4 cellular contexts compared by ENCODE assay signal in the genomic region with DNA sequence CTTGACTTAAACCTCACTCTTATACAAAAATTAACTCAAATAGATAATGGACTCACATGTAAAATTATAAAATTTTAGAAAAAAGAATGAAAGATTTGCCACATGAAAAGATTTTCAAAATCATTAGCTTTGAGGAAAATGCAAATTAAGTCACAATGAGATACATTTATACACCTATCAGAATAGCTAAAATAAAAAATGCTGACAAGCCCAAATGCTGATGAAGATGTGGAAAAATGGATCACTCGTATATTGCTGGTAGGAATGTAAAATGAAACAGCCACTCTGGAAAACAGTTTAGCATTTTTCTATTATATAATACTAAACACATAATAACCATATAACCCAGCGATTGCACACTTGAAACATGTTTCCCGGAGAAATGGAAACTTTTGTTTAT.
TF ChIP-seq lines count a peak whose summit lies in the region.

No MANE protein-coding gene starts in this region.

TF ChIP-seq in HepG2, 621 proteins besides CTCF, POLR2A, EP300 and RAD21:
- no peak for TF ChIP-seq ZNF383 (CRISPR knock-in tag; IDR thresholded peaks at IDR 0.05; ENCODE audit: borderline replicate concordance)
- peak; percentile 59 to 85; a peak in 3 of 4 replicates for TF ChIP-seq MAFK (conservative IDR thresholded peaks at IDR 0.05 in 1 of 2, IDR thresholded peaks at IDR 0.05 in 1 of 2; ENCODE audit: low read length in 2 of 2)
- TF ChIP-seq NR0B2 (CRISPR knock-in tag; IDR thresholded peaks at IDR 0.05): no peak
- peak; percentile 77; the same call in 1 of the 2 replicates for TF ChIP-seq MAFF (IDR thresholded peaks at IDR 0.05; ENCODE audit: low read depth, low read length)

TF ChIP-seq in A549, 52 proteins besides CTCF, POLR2A, EP300 and RAD21:
- TF ChIP-seq ZSCAN20 (CRISPR knock-in tag; IDR thresholded peaks at IDR 0.05) (no peak), HOXA7 (CRISPR knock-in tag; IDR thresholded peaks at IDR 0.05) (no peak), REST (IDR thresholded peaks at IDR 0.05) (no peak), JUNB (IDR thresholded peaks at IDR 0.05) (no peak), MAFK (IDR thresholded peaks at IDR 0.05; ENCODE audit: partially characterized antibody) (peak; percentile 49)

TF ChIP-seq in IMR-90, 13 proteins besides CTCF, POLR2A, EP300 and RAD21:
- TF ChIP-seq FOS (IDR thresholded peaks at IDR 0.05; ENCODE audit: low read depth, low read length) (no peak), MAFK (IDR thresholded peaks at IDR 0.05; ENCODE audit: low read depth, low read length) (peak; percentile 86)

TF ChIP-seq in K562, 482 proteins besides CTCF, POLR2A, EP300 and RAD21:
- no peak for TF ChIP-seq MTF1 (CRISPR knock-in tag; IDR thresholded peaks at IDR 0.05; ENCODE audit: borderline replicate concordance)
- no peak for TF ChIP-seq ZNF589 (CRISPR knock-in tag; IDR thresholded peaks at IDR 0.05; ENCODE audit: low read depth)
- no peak for TF ChIP-seq ZNF431 (CRISPR knock-in tag; IDR thresholded peaks at IDR 0.05)
- TF ChIP-seq MAFK (IDR thresholded peaks at IDR 0.05; ENCODE audit: low read length): peak; percentile 44
- no peak for TF ChIP-seq KDM4B (IDR thresholded peaks at IDR 0.05; ENCODE audit: borderline replicate concordance in 2 of 2, low read depth in 1 of 2)
- TF ChIP-seq KLF16 (IDR thresholded peaks at IDR 0.05): no peak
- TF ChIP-seq MAFF (IDR thresholded peaks at IDR 0.05; ENCODE audit: low read length): 0 out of 2 replicates have a peak, but pooled peaks have one; percentile 12
- no peak for TF ChIP-seq ZNF561 (CRISPR knock-in tag; conservative IDR thresholded peaks at IDR 0.05)
- TF ChIP-seq ZNF232 (CRISPR knock-in tag; IDR thresholded peaks at IDR 0.05): no peak
- no peak for TF ChIP-seq SMAD3 (CRISPR knock-in tag; conservative IDR thresholded peaks at IDR 0.05)
- no peak for TF ChIP-seq TRIM24 (IDR thresholded peaks at IDR 0.05)
- no peak for TF ChIP-seq ZNF165 (CRISPR knock-in tag; IDR thresholded peaks at IDR 0.05; ENCODE audit: borderline replicate concordance)
- peak; percentile 62 for TF ChIP-seq ZNF316 (IDR thresholded peaks at IDR 0.05)
- no peak for TF ChIP-seq NFATC3 (IDR thresholded peaks at IDR 0.05)
- no peak for TF ChIP-seq IFI16 (CRISPR knock-in tag; IDR thresholded peaks at IDR 0.05)
- TF ChIP-seq BDP1 (IDR thresholded peaks at IDR 0.05; ENCODE audit: insufficient read depth, insufficient read length): no peak
- no peak for TF ChIP-seq ZBTB26 (CRISPR knock-in tag; IDR thresholded peaks at IDR 0.05)
- TF ChIP-seq ZMIZ1 (IDR thresholded peaks at IDR 0.05; ENCODE audit: low read depth in 2 of 2, low read length in 2 of 2): no peak
- no peak for TF ChIP-seq ZNF764 (CRISPR knock-in tag; IDR thresholded peaks at IDR 0.05; ENCODE audit: low read depth)
- no peak for TF ChIP-seq ZNF239 (CRISPR knock-in tag; IDR thresholded peaks at IDR 0.05)
- no peak for TF ChIP-seq ZNF197 (CRISPR knock-in tag; IDR thresholded peaks at IDR 0.05; ENCODE audit: low read depth)
- TF ChIP-seq, protein P1, sequence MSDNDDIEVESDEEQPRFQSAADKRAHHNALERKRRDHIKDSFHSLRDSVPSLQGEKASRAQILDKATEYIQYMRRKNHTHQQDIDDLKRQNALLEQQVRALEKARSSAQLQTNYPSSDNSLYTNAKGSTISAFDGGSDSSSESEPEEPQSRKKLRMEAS (CRISPR knock-in tag; IDR thresholded peaks at IDR 0.05): no peak
- TF ChIP-seq C11orf30 (IDR thresholded peaks at IDR 0.05; ENCODE audit: low read depth): peak; percentile 22; the same call in 1 of the 2 replicates
- TF ChIP-seq TCF7 (IDR thresholded peaks at IDR 0.05; ENCODE audit: borderline replicate concordance): no peak
- TF ChIP-seq, protein P2, sequence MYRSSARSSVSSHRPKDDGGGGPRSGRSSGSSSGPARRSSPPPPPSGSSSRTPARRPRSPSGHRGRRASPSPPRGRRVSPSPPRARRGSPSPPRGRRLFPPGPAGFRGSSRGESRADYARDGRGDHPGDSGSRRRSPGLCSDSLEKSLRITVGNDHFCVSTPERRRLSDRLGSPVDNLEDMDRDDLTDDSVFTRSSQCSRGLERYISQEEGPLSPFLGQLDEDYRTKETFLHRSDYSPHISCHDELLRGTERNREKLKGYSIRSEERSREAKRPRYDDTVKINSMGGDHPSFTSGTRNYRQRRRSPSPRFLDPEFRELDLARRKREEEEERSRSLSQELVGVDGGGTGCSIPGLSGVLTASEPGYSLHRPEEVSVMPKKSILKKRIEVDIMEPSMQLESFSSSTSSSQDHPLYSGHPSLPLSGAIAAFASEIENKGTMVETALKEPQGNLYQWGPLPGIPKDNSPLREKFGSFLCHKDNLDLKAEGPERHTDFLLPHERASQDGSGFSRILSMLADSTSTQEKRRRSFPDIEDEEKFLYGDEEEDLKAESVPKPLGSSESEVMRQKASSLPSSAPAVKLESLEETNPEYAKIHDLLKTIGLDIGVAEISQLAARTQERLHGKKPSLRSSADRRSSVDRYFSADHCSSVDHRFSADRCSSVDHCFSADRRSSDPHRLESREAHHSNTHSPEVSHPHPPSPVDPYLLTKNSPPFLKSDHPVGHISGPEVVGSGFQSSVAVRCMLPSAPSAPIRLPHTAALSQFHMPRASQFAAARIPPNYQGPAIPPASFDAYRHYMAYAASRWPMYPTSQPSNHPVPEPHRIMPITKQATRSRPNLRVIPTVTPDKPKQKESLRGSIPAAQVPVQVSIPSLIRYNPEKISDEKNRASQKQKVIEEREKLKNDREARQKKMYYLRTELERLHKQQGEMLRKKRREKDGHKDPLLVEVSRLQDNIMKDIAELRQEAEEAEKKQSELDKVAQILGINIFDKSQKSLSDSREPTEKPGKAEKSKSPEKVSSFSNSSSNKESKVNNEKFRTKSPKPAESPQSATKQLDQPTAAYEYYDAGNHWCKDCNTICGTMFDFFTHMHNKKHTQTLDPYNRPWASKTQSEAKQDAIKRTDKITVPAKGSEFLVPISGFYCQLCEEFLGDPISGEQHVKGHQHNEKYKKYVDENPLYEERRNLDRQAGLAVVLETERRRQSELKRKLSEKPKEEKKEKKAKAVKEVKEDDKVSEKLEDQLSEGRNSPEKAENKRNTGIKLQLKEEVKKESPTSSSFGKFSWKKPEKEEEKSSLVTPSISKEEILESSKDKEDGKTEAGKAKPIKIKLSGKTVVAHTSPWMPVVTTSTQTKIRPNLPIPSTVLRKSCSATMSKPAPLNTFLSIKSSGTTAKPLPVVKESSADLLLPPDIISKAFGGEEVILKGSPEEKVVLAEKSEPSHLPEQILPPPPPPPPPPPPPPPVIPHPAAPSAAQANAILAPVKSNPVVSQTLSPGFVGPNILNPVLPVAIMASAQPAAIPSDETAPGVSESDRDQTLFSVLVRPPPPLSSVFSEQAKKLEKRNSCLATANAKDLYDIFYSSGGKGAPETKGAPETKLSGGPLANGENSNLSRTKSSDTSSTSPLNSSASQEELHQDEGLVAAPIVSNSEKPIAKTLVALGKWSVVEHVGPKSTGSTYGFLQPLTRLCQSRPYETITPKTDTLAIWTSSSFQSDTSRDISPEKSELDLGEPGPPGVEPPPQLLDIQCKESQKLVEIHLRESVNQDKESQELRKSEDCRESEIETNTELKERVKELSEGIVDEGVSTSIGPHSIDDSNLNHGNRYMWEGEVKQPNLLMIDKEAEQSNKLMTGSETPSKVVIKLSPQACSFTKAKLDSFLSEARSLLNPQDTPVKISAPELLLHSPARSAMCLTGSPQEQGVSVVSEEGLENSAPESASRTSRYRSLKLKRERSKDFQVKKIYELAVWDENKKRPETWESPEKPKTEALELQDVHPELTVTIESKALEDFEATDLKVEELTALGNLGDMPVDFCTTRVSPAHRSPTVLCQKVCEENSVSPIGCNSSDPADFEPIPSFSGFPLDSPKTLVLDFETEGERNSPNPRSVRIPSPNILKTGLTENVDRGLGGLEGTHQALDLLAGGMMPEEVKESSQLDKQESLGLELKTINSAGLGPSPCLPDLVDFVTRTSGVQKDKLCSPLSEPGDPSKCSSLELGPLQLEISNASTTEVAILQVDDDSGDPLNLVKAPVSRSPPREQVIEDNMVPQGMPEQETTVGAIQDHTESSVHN (IDR thresholded peaks at IDR 0.05; ENCODE audit: borderline replicate concordance in 1 of 2, low read depth in 1 of 2): no peak
